ENCODE assay signal across 7 cellular contexts in the genomic region with DNA sequence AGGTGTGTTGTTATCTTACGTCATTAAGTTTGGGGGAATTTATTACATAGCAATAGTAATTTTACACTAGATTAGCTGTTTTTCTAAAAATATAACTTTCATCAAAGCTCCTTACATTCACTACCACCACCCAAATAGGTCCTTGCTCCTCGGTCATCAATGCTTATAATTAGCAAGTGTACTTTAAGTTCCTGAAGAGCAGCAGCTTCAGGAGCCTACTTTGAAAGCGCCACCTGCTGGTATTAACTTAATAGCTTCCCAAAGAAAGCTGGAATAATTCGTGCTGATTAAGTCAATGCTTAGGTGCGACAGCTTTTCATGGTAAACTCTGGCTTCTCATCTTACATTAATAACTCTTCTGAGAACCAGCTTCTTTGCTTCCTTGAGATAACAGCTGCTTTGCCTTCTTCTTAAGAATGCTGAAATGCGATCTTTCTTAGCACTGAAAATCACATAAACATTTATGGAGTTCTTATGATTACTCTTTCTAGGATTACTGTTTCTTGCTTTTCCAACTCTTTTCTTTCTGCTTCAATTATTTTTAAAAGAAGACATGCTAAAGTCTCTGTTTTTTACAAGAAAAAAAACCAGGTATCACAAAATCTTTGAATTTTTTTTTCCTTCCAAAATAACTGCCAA. TPM values are rescaled to one million over a fixed set of nuclear protein-coding genes. Genes with fewer than 3 reads are reported as not detected.
DNase-seq lines count a peak whose midpoint lies in the region; ATAC-seq and TF ChIP-seq lines count a peak whose summit lies in the region.

No MANE protein-coding gene starts in this region.

- no peaks in the 10 kb centered on the region for H3K27me3 Mint-ChIP-seq in type B pancreatic cell

- no peak overlapping the region for H3K27ac Mint-ChIP-seq in type B pancreatic cell

- peaks cover 7% of the 10 kb centered on the region for H3K4me1 Mint-ChIP-seq in type B pancreatic cell (ENCODE audit: unreplicated experiment)

- ATAC-seq in GM18505 (IDR thresholded peaks at IDR 0.05; ENCODE audit: unreplicated experiment) = no peak

- peak; percentile 91 for TF ChIP-seq CTCF in type B pancreatic cell (conservative IDR thresholded peaks at IDR 0.05)

- no peaks in the 10 kb centered on the region for H3K36me3 Mint-ChIP-seq in type B pancreatic cell

- DNase-seq in DMS153 (lab: John Stamatoyannopoulos, UW) = peak; percentile 37
- DNase-seq in HEK293T (ENCODE audit: extremely low spot score) = peak; percentile 59
- peak; percentile 91 for DNase-seq in NCI-H82 (lab: John Stamatoyannopoulos, UW)
- DNase-seq in T47D (ENCODE audit: low read depth in 1 of 2, low spot score in 1 of 2) = peak; percentile 38 to 78
- DNase-seq in kidney glomerular epithelial cell (lab: John Stamatoyannopoulos, UW) = peak; percentile 75
- no peak for DNase-seq in type B pancreatic cell (ENCODE audit: extremely low spot score, unreplicated experiment)

- CTCF ChIA-PET in HEK293T (lab: Yijun Ruan, JAX) = interaction anchor here (0.6 to 2.7 kb wide), 18 partner anchors 9 to 330 kb away, joined by 3 to 14 read pairs (median 4); no protein-coding TSS in a partner anchor

- in situ Hi-C loops in T47D (cut with HindIII; ENCODE audit: low pct_unique_long_range_greater_than_20kb, low sequenced_read_pairs) = no loop called here

- POLR2A ChIA-PET in HEK293T (lab: Yijun Ruan, JAX) = interaction anchor here (1.2 to 1.3 kb wide), 2 partner anchors 78 to 267 kb away, joined by 3 to 4 read pairs; partner anchors contain the start of gene FBXW2

- no peak overlapping the region for H3K4me3 Mint-ChIP-seq in type B pancreatic cell

- no peak for TF ChIP-seq POLR2A in GM18505 (IDR thresholded peaks at IDR 0.05; ENCODE audit: borderline replicate concordance, extremely low read depth, insufficient read depth, insufficient read length)

- no peaks in the 10 kb centered on the region for H3K9me3 Mint-ChIP-seq in type B pancreatic cell

TF ChIP-seq in HEK293T, 16 proteins besides CTCF, POLR2A, EP300 and RAD21:
- TF ChIP-seq LEF1 (IDR thresholded peaks at IDR 0.05; ENCODE audit: borderline replicate concordance) = no peak
- no peak for TF ChIP-seq FOXK2 (IDR thresholded peaks at IDR 0.05)
- no peak for TF ChIP-seq NFRKB (IDR thresholded peaks at IDR 0.05)
- TF ChIP-seq SP1 (IDR thresholded peaks at IDR 0.05) = no peak
- TF ChIP-seq FOXM1 (IDR thresholded peaks at IDR 0.05; ENCODE audit: borderline replicate concordance) = no peak
- no peak for TF ChIP-seq PKNOX1 (IDR thresholded peaks at IDR 0.05)
- TF ChIP-seq L3MBTL2 (conservative IDR thresholded peaks at IDR 0.05) = no peak
- no peak for TF ChIP-seq FOXA1 (IDR thresholded peaks at IDR 0.05)
- TF ChIP-seq ZNF384 (IDR thresholded peaks at IDR 0.05) = no peak
- no peak for TF ChIP-seq ELF4 (IDR thresholded peaks at IDR 0.05)
- TF ChIP-seq ARNT (IDR thresholded peaks at IDR 0.05) = no peak

RNA-seq across cellular contexts. Expression of gene C5, which starts 10.0 kb away (rescaled TPM):
- 4.9 and 10.0 TPM in 2 replicates for total RNA-seq in type B pancreatic cell (ENCODE audit: low replicate concordance)

RNA-seq across cellular contexts. Expression of gene CNTRL, which starts 14.6 kb away (rescaled TPM):
- 10.4 and 20.9 TPM in 2 replicates for total RNA-seq in type B pancreatic cell (ENCODE audit: low replicate concordance)
